In the genomic region with DNA sequence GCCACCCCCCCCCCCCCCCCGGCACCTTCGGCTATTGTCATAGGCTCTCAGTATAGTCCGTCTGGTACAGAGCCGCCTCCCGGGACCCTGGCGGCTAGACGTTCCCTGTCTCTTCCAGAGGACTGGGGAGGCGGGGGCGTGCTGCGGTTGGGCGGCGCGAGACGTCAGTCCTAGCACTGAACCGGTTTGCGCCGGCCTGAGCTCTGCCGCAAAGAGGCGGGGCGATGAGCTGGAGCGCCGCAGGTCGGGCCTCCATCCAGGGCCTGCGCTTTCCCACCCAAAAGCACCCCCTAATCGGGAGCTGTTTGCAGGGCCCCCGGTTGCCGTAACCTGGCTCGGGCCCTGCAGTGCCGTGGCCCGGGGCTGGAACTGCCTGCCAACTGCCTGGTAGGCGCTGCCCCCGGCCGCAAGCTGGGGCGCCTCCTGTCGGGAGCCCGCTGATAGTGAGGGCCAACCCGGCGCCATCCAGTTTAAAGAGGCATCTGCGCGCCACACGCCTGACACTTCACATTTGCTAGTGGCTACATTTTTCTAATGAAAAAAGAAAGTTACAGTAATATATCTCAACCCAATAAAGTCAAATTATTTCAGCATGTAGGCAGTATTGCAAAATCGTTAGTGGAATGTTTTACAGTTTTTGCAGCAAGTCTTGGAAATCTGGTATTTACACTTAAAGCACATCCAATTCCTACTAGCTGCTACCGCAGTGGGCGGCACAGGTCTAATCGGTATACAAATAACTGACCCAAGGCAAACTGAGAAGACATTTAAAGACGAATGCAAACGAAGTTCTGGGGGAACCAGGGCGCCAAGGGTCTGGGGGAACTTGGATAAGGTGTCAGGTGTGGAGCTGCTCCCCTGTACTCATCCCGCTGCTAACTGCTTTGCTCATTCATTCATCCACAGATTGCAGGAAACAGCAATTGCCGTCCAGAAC, we compare ENCODE assay signal across 1 cellular context.
TF ChIP-seq lines count a peak whose summit lies in the region.

No MANE protein-coding gene starts in this region.

TF ChIP-seq in K562, 482 proteins besides CTCF, POLR2A, EP300 and RAD21 (continued from another document and continues in another):
- TF ChIP-seq, protein P1, sequence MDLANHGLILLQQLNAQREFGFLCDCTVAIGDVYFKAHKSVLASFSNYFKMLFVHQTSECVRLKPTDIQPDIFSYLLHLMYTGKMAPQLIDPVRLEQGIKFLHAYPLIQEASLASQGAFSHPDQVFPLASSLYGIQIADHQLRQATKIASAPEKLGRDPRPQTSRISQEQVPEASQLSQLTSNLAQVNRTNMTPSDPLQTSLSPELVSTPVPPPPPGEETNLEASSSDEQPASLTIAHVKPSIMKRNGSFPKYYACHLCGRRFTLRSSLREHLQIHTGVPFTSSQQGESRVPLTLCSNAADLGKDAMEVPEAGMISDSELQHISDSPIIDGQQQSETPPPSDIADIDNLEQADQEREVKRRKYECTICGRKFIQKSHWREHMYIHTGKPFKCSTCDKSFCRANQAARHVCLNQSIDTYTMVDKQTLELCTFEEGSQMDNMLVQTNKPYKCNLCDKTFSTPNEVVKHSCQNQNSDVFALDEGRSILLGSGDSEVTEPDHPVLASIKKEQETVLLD (IDR thresholded peaks at IDR 0.05) = no peak
- TF ChIP-seq, protein P2, sequence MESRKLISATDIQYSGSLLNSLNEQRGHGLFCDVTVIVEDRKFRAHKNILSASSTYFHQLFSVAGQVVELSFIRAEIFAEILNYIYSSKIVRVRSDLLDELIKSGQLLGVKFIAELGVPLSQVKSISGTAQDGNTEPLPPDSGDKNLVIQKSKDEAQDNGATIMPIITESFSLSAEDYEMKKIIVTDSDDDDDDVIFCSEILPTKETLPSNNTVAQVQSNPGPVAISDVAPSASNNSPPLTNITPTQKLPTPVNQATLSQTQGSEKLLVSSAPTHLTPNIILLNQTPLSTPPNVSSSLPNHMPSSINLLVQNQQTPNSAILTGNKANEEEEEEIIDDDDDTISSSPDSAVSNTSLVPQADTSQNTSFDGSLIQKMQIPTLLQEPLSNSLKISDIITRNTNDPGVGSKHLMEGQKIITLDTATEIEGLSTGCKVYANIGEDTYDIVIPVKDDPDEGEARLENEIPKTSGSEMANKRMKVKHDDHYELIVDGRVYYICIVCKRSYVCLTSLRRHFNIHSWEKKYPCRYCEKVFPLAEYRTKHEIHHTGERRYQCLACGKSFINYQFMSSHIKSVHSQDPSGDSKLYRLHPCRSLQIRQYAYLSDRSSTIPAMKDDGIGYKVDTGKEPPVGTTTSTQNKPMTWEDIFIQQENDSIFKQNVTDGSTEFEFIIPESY (CRISPR knock-in tag; IDR thresholded peaks at IDR 0.05) = peak; percentile 43; the same call in 1 of the 2 replicates
- TF ChIP-seq FOXA3 (CRISPR knock-in tag; conservative IDR thresholded peaks at IDR 0.05 in 1 of 2, IDR thresholded peaks at IDR 0.05 in 1 of 2) (no peak), SMAD2 (IDR thresholded peaks at IDR 0.05; ENCODE audit: low read depth, low read length) (no peak), SPI1 (IDR thresholded peaks at IDR 0.05; ENCODE audit: borderline replicate concordance, low read depth, low read length) (no peak), MEIS2 (IDR thresholded peaks at IDR 0.05; ENCODE audit: partially characterized antibody) (peak; percentile 51), NFE2 (IDR thresholded peaks at IDR 0.05; ENCODE audit: low read depth) (no peak), ZNF586 (CRISPR knock-in tag; conservative IDR thresholded peaks at IDR 0.05) (no peak), EHMT2 (IDR thresholded peaks at IDR 0.05) (no peak), TCFL5 (CRISPR knock-in tag; conservative IDR thresholded peaks at IDR 0.05) (no peak), RCOR1 (IDR thresholded peaks at IDR 0.05; ENCODE audit: borderline replicate concordance in 1 of 2, low read depth in 2 of 2, low read length in 2 of 2) (no peak), DNMT1 (IDR thresholded peaks at IDR 0.05) (no peak), RBM14 (IDR thresholded peaks at IDR 0.05; ENCODE audit: borderline replicate concordance, insufficient read depth, low read depth, low read length) (no peak), KAT7 (CRISPR knock-in tag; IDR thresholded peaks at IDR 0.05; ENCODE audit: borderline replicate concordance) (no peak), JUND (IDR thresholded peaks at IDR 0.05; ENCODE audit: borderline replicate concordance, low read depth, low read length) (no peak), JUND (tag; IDR thresholded peaks at IDR 0.05; ENCODE audit: borderline replicate concordance, low read depth, low read length) (no peak), XRCC4 (IDR thresholded peaks at IDR 0.05; ENCODE audit: extremely low read depth, insufficient read depth, insufficient read length) (no peak), ILK (tag; IDR thresholded peaks at IDR 0.05; ENCODE audit: borderline replicate concordance, low read depth) (no peak)
- TF ChIP-seq, protein P3, sequence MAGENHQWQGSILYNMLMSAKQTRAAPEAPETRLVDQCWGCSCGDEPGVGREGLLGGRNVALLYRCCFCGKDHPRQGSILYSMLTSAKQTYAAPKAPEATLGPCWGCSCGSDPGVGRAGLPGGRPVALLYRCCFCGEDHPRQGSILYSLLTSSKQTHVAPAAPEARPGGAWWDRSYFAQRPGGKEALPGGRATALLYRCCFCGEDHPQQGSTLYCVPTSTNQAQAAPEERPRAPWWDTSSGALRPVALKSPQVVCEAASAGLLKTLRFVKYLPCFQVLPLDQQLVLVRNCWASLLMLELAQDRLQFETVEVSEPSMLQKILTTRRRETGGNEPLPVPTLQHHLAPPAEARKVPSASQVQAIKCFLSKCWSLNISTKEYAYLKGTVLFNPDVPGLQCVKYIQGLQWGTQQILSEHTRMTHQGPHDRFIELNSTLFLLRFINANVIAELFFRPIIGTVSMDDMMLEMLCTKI (IDR thresholded peaks at IDR 0.05; ENCODE audit: partially characterized antibody) = no peak
- TF ChIP-seq, protein P4, sequence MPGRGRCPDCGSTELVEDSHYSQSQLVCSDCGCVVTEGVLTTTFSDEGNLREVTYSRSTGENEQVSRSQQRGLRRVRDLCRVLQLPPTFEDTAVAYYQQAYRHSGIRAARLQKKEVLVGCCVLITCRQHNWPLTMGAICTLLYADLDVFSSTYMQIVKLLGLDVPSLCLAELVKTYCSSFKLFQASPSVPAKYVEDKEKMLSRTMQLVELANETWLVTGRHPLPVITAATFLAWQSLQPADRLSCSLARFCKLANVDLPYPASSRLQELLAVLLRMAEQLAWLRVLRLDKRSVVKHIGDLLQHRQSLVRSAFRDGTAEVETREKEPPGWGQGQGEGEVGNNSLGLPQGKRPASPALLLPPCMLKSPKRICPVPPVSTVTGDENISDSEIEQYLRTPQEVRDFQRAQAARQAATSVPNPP (IDR thresholded peaks at IDR 0.05; ENCODE audit: borderline replicate concordance, insufficient read depth, insufficient read length) = no peak
- TF ChIP-seq, protein P5, sequence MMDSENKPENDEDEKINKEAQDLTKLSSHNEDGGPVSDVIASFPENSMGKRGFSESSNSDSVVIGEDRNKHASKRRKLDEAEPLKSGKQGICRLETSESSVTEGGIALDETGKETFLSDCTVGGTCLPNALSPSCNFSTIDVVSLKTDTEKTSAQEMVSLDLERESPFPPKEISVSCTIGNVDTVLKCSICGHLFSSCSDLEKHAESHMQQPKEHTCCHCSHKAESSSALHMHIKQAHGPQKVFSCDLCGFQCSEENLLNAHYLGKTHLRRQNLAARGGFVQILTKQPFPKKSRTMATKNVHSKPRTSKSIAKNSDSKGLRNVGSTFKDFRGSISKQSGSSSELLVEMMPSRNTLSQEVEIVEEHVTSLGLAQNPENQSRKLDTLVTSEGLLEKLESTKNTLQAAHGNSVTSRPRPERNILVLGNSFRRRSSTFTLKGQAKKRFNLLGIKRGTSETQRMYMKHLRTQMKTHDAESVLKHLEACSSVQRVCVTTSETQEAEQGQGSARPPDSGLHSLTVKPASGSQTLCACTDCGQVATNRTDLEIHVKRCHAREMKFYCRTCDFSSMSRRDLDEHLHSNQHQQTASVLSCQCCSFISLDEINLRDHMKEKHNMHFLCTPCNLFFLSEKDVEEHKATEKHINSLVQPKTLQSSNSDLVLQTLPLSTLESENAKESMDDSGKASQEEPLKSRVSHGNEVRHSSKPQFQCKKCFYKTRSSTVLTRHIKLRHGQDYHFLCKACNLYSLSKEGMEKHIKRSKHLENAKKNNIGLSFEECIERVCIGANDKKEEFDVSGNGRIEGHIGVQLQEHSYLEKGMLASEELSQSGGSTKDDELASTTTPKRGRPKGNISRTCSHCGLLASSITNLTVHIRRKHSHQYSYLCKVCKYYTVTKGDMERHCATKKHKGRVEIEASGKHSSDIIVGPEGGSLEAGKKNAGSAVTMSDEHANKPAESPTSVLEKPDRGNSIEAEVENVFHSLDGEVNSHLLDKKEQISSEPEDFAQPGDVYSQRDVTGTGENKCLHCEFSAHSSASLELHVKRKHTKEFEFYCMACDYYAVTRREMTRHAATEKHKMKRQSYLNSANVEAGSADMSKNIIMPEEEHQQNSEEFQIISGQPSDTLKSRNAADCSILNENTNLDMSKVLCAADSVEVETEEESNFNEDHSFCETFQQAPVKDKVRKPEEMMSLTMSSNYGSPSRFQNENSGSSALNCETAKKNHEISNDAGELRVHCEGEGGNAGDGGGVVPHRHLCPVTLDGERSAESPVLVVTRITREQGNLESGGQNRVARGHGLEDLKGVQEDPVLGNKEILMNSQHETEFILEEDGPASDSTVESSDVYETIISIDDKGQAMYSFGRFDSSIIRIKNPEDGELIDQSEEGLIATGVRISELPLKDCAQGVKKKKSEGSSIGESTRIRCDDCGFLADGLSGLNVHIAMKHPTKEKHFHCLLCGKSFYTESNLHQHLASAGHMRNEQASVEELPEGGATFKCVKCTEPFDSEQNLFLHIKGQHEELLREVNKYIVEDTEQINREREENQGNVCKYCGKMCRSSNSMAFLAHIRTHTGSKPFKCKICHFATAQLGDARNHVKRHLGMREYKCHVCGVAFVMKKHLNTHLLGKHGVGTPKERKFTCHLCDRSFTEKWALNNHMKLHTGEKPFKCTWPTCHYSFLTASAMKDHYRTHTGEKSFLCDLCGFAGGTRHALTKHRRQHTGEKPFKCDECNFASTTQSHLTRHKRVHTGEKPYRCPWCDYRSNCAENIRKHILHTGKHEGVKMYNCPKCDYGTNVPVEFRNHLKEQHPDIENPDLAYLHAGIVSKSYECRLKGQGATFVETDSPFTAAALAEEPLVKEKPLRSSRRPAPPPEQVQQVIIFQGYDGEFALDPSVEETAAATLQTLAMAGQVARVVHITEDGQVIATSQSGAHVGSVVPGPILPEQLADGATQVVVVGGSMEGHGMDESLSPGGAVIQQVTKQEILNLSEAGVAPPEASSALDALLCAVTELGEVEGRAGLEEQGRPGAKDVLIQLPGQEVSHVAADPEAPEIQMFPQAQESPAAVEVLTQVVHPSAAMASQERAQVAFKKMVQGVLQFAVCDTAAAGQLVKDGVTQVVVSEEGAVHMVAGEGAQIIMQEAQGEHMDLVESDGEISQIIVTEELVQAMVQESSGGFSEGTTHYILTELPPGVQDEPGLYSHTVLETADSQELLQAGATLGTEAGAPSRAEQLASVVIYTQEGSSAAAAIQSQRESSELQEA (IDR thresholded peaks at IDR 0.05; ENCODE audit: low read depth) = no peak
- TF ChIP-seq, protein P6, sequence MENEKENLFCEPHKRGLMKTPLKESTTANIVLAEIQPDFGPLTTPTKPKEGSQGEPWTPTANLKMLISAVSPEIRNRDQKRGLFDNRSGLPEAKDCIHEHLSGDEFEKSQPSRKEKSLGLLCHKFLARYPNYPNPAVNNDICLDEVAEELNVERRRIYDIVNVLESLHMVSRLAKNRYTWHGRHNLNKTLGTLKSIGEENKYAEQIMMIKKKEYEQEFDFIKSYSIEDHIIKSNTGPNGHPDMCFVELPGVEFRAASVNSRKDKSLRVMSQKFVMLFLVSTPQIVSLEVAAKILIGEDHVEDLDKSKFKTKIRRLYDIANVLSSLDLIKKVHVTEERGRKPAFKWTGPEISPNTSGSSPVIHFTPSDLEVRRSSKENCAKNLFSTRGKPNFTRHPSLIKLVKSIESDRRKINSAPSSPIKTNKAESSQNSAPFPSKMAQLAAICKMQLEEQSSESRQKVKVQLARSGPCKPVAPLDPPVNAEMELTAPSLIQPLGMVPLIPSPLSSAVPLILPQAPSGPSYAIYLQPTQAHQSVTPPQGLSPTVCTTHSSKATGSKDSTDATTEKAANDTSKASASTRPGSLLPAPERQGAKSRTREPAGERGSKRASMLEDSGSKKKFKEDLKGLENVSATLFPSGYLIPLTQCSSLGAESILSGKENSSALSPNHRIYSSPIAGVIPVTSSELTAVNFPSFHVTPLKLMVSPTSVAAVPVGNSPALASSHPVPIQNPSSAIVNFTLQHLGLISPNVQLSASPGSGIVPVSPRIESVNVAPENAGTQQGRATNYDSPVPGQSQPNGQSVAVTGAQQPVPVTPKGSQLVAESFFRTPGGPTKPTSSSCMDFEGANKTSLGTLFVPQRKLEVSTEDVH (IDR thresholded peaks at IDR 0.05; ENCODE audit: low read depth, partially characterized antibody) = no peak
